8 cellular contexts compared by ENCODE assay signal in genomic region chr19:43754312-43754561, GRCh38. TPM values are rescaled to one million over a fixed set of nuclear protein-coding genes. Genes with fewer than 3 reads are reported as not detected.
DNase-seq lines count a peak whose midpoint lies in the region; ATAC-seq and TF ChIP-seq lines count a peak whose summit lies in the region.

No MANE protein-coding gene starts in this region.

- H3K36me3 ChIP-seq in gastroesophageal sphincter: peaks cover 0 to 24% of the 10 kb centered on the region in 2 donors

- H2BK5ac ChIP-seq in H9 (ENCODE audit: insufficient read length, low read length): no peak overlapping the region

- POLR2A ChIA-PET in WTC11 (lab: Charles Lee): interaction anchor here (0.7 to 2.9 kb wide), 5 partner anchors 12 to 221 kb away, joined by 3 to 12 read pairs (median 4); partner anchors contain the start of genes KCNN4 and ZNF575

- H2BK15ac ChIP-seq in H9 (ENCODE audit: low read depth, low read length): no peak overlapping the region

- H2AFZ ChIP-seq in H9 (ENCODE audit: low read length): no peak overlapping the region

- H4K20me1 ChIP-seq in H9 (ENCODE audit: control insufficient read depth, insufficient read depth, insufficient read length): no peaks in the 10 kb centered on the region

- H3K9me3 Mint-ChIP-seq in H9 (no peaks in the 10 kb centered on the region; a peak in 1 of 5 replicates), WTC11 (no peaks in the 10 kb centered on the region)

- no peak overlapping the region for H2BK20ac ChIP-seq in H9 (ENCODE audit: low read depth, low read length, poor library complexity, severe bottlenecking)

- no peak overlapping the region for H3K56ac ChIP-seq in H9 (ENCODE audit: insufficient read length, low read depth, low read length)

- H3K27me3 Mint-ChIP-seq in H9 (ENCODE audit: low read depth): no peaks in the 10 kb centered on the region
- no peaks in the 10 kb centered on the region for H3K27me3 Mint-ChIP-seq in WTC11 (ENCODE audit: low read depth)

- no peak overlapping the region for H3K23ac ChIP-seq in H9 (ENCODE audit: insufficient read length, low read depth, low read length)

- H3K9ac ChIP-seq in H9 (ENCODE audit: extremely low read depth, insufficient read length, low read length): peak overlapping the region; percentile 66

- peak overlapping the region; percentile 85 to 99 (median 88); a peak in 4 of 7 replicates for H3K27ac Mint-ChIP-seq in H9
- H3K27ac Mint-ChIP-seq in WTC11: peak overlapping the region; percentile 95

- CTCF ChIA-PET in WTC11 (lab: Charles Lee): interaction anchor here (0.6 to 7.7 kb wide), 7 partner anchors 9 to 86 kb away, joined by 3 to 76 read pairs (median 11); no protein-coding TSS in a partner anchor

- no CpG with 5 or more reads among the region's 19 CpGs for WGBS in H9 (ENCODE audit: extremely low coverage, insufficient read length, low lambda C conversion rate)
- 0 to 2% methylated on average over 8 to 9 of the region's 19 CpGs for WGBS in gastroesophageal sphincter (ENCODE audit: low coverage in 1 of 2), 2 donors

- TF ChIP-seq EP300 in gastroesophageal sphincter (IDR thresholded peaks at IDR 0.05): no peak

- no peaks in the 10 kb centered on the region for H3K9me3 ChIP-seq in H9 (ENCODE audit: control insufficient read depth, low read depth, low read length)
- no peaks in the 10 kb centered on the region for H3K9me3 ChIP-seq in gastroesophageal sphincter

- DNase-seq in H9 (no peak), WTC11 (ENCODE audit: low spot score) (peak; percentile 77), ureter (ENCODE audit: low spot score) (no peak), T1000 (lab: John Stamatoyannopoulos, UW) (no peak), NCI-H1092 (lab: John Stamatoyannopoulos, UW) (no peak)
- no peak for DNase-seq in stimulated activated CD4-positive, alpha-beta T cell treated with anti-CD3 and anti-CD28 coated beads, Interleukin-15, amount 100 ng/mL, for 24 hours

- H3K79me1 ChIP-seq in H9 (ENCODE audit: insufficient read depth, low read depth, low read length, poor library complexity, severe bottlenecking): no peaks in the 10 kb centered on the region

- no peak overlapping the region for H3K4ac ChIP-seq in H9 (ENCODE audit: low read depth, low read length)

- H3K4me1 Mint-ChIP-seq in H9 (peaks cover 16 to 26% of the 10 kb centered on the region in 2 experiments), WTC11 (peaks cover 25% of the 10 kb centered on the region)

- H3K4me3 Mint-ChIP-seq in H9: peak overlapping the region; percentile 96 to 97
- H3K4me3 Mint-ChIP-seq in WTC11: peak overlapping the region; percentile 96

- peak overlapping the region; percentile 87 for H3K4me2 ChIP-seq in H9 (ENCODE audit: insufficient read depth, insufficient read length, low read length)

- no peak overlapping the region for H2AK5ac ChIP-seq in H9 (ENCODE audit: insufficient read length, low read length)

- H2BK12ac ChIP-seq in H9 (ENCODE audit: insufficient read length, low read depth, low read length): no peak overlapping the region

- 0 out of 2 replicates have a peak, but pooled peaks cover 3% of the 10 kb centered on the region for H3K79me2 ChIP-seq in H9 (ENCODE audit: insufficient read depth, low read length)

- H4K91ac ChIP-seq in H9 (ENCODE audit: insufficient read length, low read depth, low read length): no peak overlapping the region

- H3K18ac ChIP-seq in H9 (ENCODE audit: insufficient read length, low read depth, low read length): peak overlapping the region; percentile 60

- no peak for TF ChIP-seq CTCF in H9 (conservative IDR thresholded peaks at IDR 0.05)
- TF ChIP-seq CTCF in WTC11 (IDR thresholded peaks at IDR 0.05): no peak
- no peak for TF ChIP-seq CTCF in gastroesophageal sphincter (IDR thresholded peaks at IDR 0.05)

- H3K36me3 Mint-ChIP-seq in H9 (ENCODE audit: insufficient read depth in 1 of 3, low read depth in 3 of 3) (peaks cover 9 to 34% (median 25%) of the 10 kb centered on the region in 3 experiments), WTC11 (peaks cover 20% of the 10 kb centered on the region)

- no peaks in the 10 kb centered on the region for H3K27me3 ChIP-seq in H9 (ENCODE audit: insufficient read depth, low read length)
- H3K27me3 ChIP-seq in gastroesophageal sphincter: no peaks in the 10 kb centered on the region

- H2BK120ac ChIP-seq in H9 (ENCODE audit: low read depth, low read length, poor library complexity, severe bottlenecking): no peak overlapping the region

- ATAC-seq in WTC11: no peak
- no peak for ATAC-seq in gastroesophageal sphincter

- TF ChIP-seq POLR2A in gastroesophageal sphincter (IDR thresholded peaks at IDR 0.05): no peak

- no peak overlapping the region for H3K27ac ChIP-seq in H9 (ENCODE audit: insufficient read length, low read depth, low read length)
- peak overlapping the region; percentile 87 to 99 (median 98) for H3K27ac ChIP-seq in gastroesophageal sphincter
- peak overlapping the region; percentile 44 to 99 (median 94) for H3K27ac ChIP-seq in skin epidermis

- H3K14ac ChIP-seq in H9 (ENCODE audit: insufficient read depth, low read length): no peak overlapping the region

- no peak overlapping the region for H3T11ph ChIP-seq in H9 (ENCODE audit: low read length)

- H4K8ac ChIP-seq in H9 (replicated peaks; ENCODE audit: insufficient read length, low read depth, low read length): no peak overlapping the region

- H3K23me2 ChIP-seq in H9 (ENCODE audit: insufficient read length, low read depth, low read length, poor library complexity, severe bottlenecking): peaks cover 12% of the 10 kb centered on the region

- no peak overlapping the region for H4K5ac ChIP-seq in H9 (ENCODE audit: insufficient read length, low read depth, low read length)

- H3K4me3 ChIP-seq in gastroesophageal sphincter: peak overlapping the region; percentile 69 to 80
- H3K4me3 ChIP-seq in skin epidermis: peak overlapping the region; percentile 47 to 72 (median 63)

- H3K4me1 ChIP-seq in H9 (ENCODE audit: insufficient read depth, low read length): no peaks in the 10 kb centered on the region
- peaks cover 4 to 35% (median 14%) of the 10 kb centered on the region in 3 donors for H3K4me1 ChIP-seq in gastroesophageal sphincter

TF ChIP-seq in WTC11, 78 proteins besides CTCF, POLR2A, EP300 and RAD21 (continues in another document):
- TF ChIP-seq ZNF281 (CRISPR knock-in tag; IDR thresholded peaks at IDR 0.05) (no peak), ZNF512 (CRISPR knock-in tag; IDR thresholded peaks at IDR 0.05; ENCODE audit: borderline replicate concordance) (no peak)

RNA-seq across cellular contexts. Expression of gene SMG9, which starts 0.5 kb away (rescaled TPM):
- total RNA-seq in H9 (2021) (47.9 and 52.2 TPM in 2 replicates), WTC11 (2021) (25.7 to 39.6 TPM (median 34.3 TPM) in 3 replicates), gastroesophageal sphincter (10 to 100 TPM in 3 of 4 donors, 1 to 10 TPM in 1; 8.9 to 25.9 (median 17.9) TPM), ureter (60.6 TPM)

RNA-seq across cellular contexts. Expression of gene KCNN4, which starts 26.5 kb away (rescaled TPM):
- total RNA-seq in H9 (2021) (0.26 TPM in 1 of 2 replicates, not detected in the other), WTC11 (2021) (0.76 to 1.1 TPM (median 0.98 TPM) in 3 replicates), gastroesophageal sphincter (1 to 10 TPM; 1.8 to 7.1 (median 3.4) TPM), ureter (69.2 TPM)

RNA-seq across cellular contexts. Expression of gene IRGC, which starts 38.4 kb away (rescaled TPM):
- total RNA-seq in H9 (2021) (not detected in 2 replicates), WTC11 (2021) (not detected in 3 replicates), gastroesophageal sphincter (not detected), ureter (not detected)

RNA-seq across cellular contexts. Expression of gene LYPD5, which starts 48.0 kb away (rescaled TPM):
- total RNA-seq in H9 (2021): 0.50 TPM in 2 replicates
- total RNA-seq in WTC11 (2021): 0.39 to 0.78 TPM (median 0.46 TPM) in 3 replicates
- 1 to 10 TPM; 3.1 to 9.8 (median 5.2) TPM for total RNA-seq in gastroesophageal sphincter
- 5.9 TPM for total RNA-seq in ureter
